In the genomic region with DNA sequence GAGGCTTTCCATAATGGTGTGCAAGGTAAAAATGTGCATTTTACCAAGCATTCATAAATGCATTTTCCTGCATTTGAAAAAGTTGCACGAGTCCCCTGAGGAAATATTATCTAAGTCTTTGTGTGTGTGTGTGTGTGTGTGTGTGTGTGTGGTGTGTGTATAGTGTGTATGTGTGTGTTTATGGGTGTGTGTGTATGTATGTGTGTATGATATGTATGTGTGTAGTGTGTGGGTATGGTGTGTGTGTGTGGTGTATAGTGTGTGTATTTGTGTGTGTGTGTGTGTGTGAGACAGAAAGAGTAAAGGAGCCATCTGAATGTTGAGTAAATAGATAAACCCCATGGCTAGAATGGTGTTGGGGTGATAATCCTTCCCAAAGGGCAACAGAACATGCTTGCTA, we compare ENCODE assay signal across 1 cellular context.
TF ChIP-seq lines count a peak whose summit lies in the region.

No MANE protein-coding gene starts in this region.

TF ChIP-seq in HEK293, 187 proteins besides CTCF, POLR2A, EP300 and RAD21 (continued from another document):
- TF ChIP-seq, protein P1, sequence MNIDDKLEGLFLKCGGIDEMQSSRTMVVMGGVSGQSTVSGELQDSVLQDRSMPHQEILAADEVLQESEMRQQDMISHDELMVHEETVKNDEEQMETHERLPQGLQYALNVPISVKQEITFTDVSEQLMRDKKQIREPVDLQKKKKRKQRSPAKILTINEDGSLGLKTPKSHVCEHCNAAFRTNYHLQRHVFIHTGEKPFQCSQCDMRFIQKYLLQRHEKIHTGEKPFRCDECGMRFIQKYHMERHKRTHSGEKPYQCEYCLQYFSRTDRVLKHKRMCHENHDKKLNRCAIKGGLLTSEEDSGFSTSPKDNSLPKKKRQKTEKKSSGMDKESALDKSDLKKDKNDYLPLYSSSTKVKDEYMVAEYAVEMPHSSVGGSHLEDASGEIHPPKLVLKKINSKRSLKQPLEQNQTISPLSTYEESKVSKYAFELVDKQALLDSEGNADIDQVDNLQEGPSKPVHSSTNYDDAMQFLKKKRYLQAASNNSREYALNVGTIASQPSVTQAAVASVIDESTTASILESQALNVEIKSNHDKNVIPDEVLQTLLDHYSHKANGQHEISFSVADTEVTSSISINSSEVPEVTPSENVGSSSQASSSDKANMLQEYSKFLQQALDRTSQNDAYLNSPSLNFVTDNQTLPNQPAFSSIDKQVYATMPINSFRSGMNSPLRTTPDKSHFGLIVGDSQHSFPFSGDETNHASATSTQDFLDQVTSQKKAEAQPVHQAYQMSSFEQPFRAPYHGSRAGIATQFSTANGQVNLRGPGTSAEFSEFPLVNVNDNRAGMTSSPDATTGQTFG (tag by site-specific recombination; IDR thresholded peaks at IDR 0.05; ENCODE audit: borderline replicate concordance) = no peak
- TF ChIP-seq ZNF311 (tag by site-specific recombination; IDR thresholded peaks at IDR 0.05; ENCODE audit: borderline replicate concordance) (peak; percentile 82; the same call in 1 of the 2 replicates), ZXDB (tag by site-specific recombination; IDR thresholded peaks at IDR 0.05) (no peak), SETDB1 (IDR thresholded peaks at IDR 0.05; ENCODE audit: insufficient read length, low read length) (no peak), ZNF19 (tag by site-specific recombination; IDR thresholded peaks at IDR 0.05; ENCODE audit: low read depth) (no peak)
